ENCODE assay signal across 24 cellular contexts in the genomic region with DNA sequence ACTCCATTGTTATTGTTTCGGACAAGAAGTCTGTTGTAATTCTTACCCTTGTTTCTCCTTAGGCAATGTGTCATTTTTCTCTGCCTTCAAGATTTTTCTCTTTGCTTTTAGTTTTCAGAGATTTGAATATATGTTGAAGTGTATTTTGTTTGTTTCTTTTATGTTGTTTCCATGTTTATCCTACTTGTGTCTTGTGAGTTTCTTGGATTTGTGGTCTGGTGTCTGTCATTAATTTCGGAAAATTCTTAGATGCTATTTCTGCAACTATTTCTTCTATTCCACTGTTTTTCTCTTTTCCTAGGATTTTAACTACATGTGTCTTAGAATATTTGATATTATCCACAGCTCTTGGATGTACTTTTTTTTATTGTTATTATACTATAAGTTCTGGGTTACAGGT.
"Had no signal": no experiment of that assay in that cellular context is flagged by ENCODE, and none has a peak within 500 bp of the region (broad histone marks: within the 10 kb centered on the region; RNA-seq: fewer than 3 reads in every experiment).

No MANE protein-coding gene starts in this region.

- H3K4me1 ChIP-seq: stomach, suprapubic skin, testis, thyroid gland, tibial artery, tibial nerve, transverse colon, upper lobe of left lung, upper lobe of right lung, uterus, vagina had no signal

- H3K4me3 ChIP-seq: stomach, suprapubic skin, testis, thoracic aorta, thyroid gland, tibial artery, tibial nerve, transverse colon, upper lobe of left lung, upper lobe of right lung, uterus, vagina had no signal

- H3K9me3 ChIP-seq: suprapubic skin, testis, thoracic aorta, thyroid gland, transverse colon, upper lobe of left lung, upper lobe of right lung, uterus, vagina had no signal

- H3K27ac ChIP-seq: stomach, suprapubic skin, testis, thoracic aorta, thyroid gland, tibial artery, tibial nerve, transverse colon, upper lobe of left lung, upper lobe of right lung, uterus, vagina had no signal

- DNase-seq: stimulated activated CD4-positive, alpha-beta T cell treated with anti-CD3 and anti-CD28 coated beads, Interleukin-2, amount 100 ng/mL, for 48 hours; stimulated activated CD4-positive, alpha-beta T cell treated with anti-CD3 and anti-CD28 coated beads, Interleukin-4, amount 100 ng/mL, for 1 hour; stimulated activated CD4-positive, alpha-beta T cell treated with anti-CD3 and anti-CD28 coated beads, Interleukin-4, amount 100 ng/mL, for 24 hours; stimulated activated CD4-positive, alpha-beta T cell treated with anti-CD3 and anti-CD28 coated beads, Interleukin-4, amount 100 ng/mL, for 4 hours; stimulated activated CD8-positive, alpha-beta memory T cell treated with anti-CD3 and anti-CD28 coated beads, Interleukin-4, amount 100 ng/mL, for 48 hours; stimulated activated naive B cell treated with anti-CD40 and anti-IgM and Interleukin-4, amounts not matched to agents 10 μg/mL and 1 μg/mL and 100 μg/mL, for 72 hours; stimulated activated naive CD4-positive, alpha-beta T cell; stimulated activated naive CD4-positive, alpha-beta T cell treated with Interleukin-2 at 50 U/mL for 16 hours; stimulated activated naive CD8-positive, alpha-beta T cell treated with anti-CD3 and anti-CD28 coated beads, Interleukin-15, amount 100 ng/mL, for 72 hours; stimulated activated naive CD8-positive, alpha-beta T cell treated with anti-CD3 and anti-CD28 coated beads, Interleukin-15, Interleukin-2, amounts not matched to agents 100 U/mL and 50 U/mL, for 24 hours; stomach; substantia nigra; testis; thyroid gland; tibial artery; transverse colon; trophoblast cell; upper lobe of left lung; upper lobe of right lung; uterus had no signal

- H3K36me3 ChIP-seq: stomach, suprapubic skin, thoracic aorta, thyroid gland, tibial artery, tibial nerve, transverse colon, upper lobe of left lung, upper lobe of right lung, uterus, vagina had no signal
